Comparison of ENCODE assay signal across 7 cellular contexts in the genomic region with DNA sequence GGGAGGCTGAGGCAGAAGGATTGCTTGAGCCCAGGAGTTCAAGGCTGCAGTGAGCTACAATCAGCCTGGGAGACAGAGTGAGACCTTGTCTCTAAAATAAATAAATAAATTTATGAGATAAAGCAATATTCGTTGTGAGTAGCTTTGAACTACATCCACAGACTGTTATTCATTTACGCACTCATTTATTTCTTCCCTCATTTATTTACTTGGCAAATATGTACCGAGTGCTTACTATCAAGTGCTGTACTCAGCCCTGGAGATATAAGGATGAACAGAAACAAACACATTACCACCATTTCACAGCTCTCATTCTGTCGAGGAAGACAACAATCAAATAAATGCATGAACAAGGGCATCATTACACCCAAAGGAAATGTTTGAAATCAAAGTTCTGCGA. TPM values are rescaled to one million over a fixed set of nuclear protein-coding genes. Genes with fewer than 3 reads are reported as not detected.
"Had no signal": no experiment of that assay in that cellular context is flagged by ENCODE, and none has a peak within 500 bp of the region (broad histone marks: within the 10 kb centered on the region; RNA-seq: fewer than 3 reads in every experiment).

No MANE protein-coding gene starts in this region.

- H3K27ac ChIP-seq: KMS-11 had no signal

- DNase-seq: H9, HCEC 1CT, KBM-7 had no signal

- H3K4me3 ChIP-seq: GM23338 had no signal

- ATAC-seq: GM23338 had no signal

RNA-seq across cellular contexts. Expression of a gene that starts 24.7 kb away (rescaled TPM):
- total RNA-seq: GM23338, H1, H9, HT-29 had no signal

RNA-seq across cellular contexts. Expression of a gene that starts 27.4 kb away (rescaled TPM):
- total RNA-seq: GM23338, H1, H9, HT-29 had no signal

RNA-seq across cellular contexts. Expression of a gene that starts 32.2 kb away (rescaled TPM):
- total RNA-seq: GM23338, H1, H9, HT-29 had no signal

RNA-seq across cellular contexts. Expression of a gene that starts 49.9 kb away (rescaled TPM):
- total RNA-seq: GM23338, H1, H9, HT-29 had no signal
